ENCODE assay signal across 3 cellular contexts in genomic region chr17:5133961-5134360, GRCh38. TPM values are rescaled to one million over a fixed set of nuclear protein-coding genes. Genes with fewer than 3 reads are reported as not detected.
"Had no signal": no experiment of that assay in that cellular context is flagged by ENCODE, and none has a peak within 500 bp of the region (broad histone marks: within the 10 kb centered on the region; RNA-seq: fewer than 3 reads in every experiment).

No MANE protein-coding gene starts in this region.

RNA-seq across cellular contexts. Expression of gene USP6, which starts 18.1 kb away (rescaled TPM):
- total RNA-seq: GM23248, HT1080 had no signal
- polyA plus RNA-seq: HepG2 had no signal

RNA-seq across cellular contexts. Expression of gene ZFP3, which starts 55.7 kb away (rescaled TPM):
- total RNA-seq: HepG2, HT1080 had no signal
- polyA plus RNA-seq: HepG2 had no signal
